ENCODE assay signal across 21 cellular contexts in genomic region chr4:101914761-101915160, GRCh38.
"Had no signal": no experiment of that assay in that cellular context is flagged by ENCODE, and none has a peak within 500 bp of the region (broad histone marks: within the 10 kb centered on the region; RNA-seq: fewer than 3 reads in every experiment).

No MANE protein-coding gene starts in this region.

- DNase-seq: activated CD4-positive, alpha-beta memory T cell treated with anti-CD3 and anti-CD28 coated beads for 36 hours; activated CD4-positive, alpha-beta T cell treated with anti-CD3 and anti-CD28 coated beads, Interleukin-2, amount 10 ng/mL, durations not matched to agents 7 days and 5 days; activated CD4-positive, CD25-positive, alpha-beta regulatory T cell; activated CD8-positive, alpha-beta memory T cell treated with anti-CD3 and anti-CD28 coated beads for 24 hours; activated gamma-delta T cell; activated naive CD4-positive, alpha-beta T cell treated with anti-CD3 and anti-CD28 coated beads for 36 hours; activated T-cell treated with anti-CD3 and anti-CD28 coated beads, Interleukin-2, amount 50 U/mL, for 48 hours; brain microvascular endothelial cell; cerebellar nuclear complex; colonic mucosa; Kasumi-1; NCI-H1092; NCI-H1417; NCI-H2081 treated with DMSO at 0.1 percent for 48 hours; NCI-H226; NCI-H510A treated with DMSO at 0.1 percent for 48 hours; Peyer's patch; Right ventricle myocardium superior; SJCRH30; SK-N-SH; T-helper 1 cell had no signal
